Comparison of ENCODE assay signal across 14 cellular contexts in the genomic region with DNA sequence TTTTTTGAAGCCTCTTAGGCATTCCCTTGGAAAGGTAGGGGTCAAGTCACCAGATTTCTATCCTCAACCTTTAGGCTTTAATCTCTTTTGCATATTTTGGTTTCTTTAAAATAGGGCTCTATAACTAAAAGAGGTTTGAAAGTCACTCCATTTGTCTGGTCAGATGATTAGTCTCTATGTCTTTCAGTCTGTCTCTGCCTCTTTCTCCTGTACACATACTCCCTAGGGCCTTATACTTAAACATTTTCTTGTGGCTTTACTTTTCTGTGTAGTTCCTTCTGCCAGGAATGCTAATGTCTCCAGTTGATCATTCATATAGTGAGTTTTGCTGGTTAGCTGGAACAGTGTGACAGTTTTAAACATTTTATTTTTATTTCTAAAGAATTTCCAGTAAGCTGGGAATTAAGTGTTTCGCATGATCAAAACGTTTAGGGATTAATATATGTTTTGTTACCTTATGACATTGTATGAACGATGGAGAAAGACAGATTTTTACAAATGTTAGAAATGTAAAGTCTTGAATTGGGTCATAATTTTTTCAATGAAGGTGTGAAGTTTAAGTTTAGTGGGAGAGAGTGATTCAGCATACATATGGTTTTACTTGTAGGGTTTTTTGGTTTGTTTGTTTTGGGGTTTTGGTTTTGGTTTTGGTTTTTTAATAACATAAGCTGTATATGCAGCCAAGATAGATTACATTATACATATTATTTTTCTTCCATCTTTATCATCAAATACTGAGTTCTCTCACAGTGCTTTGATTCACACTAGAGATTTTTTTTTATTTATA.
DNase-seq lines count a peak whose midpoint lies in the region; ATAC-seq, FAIRE-seq and TF ChIP-seq lines count a peak whose summit lies in the region.
"Had no signal": no experiment of that assay in that cellular context is flagged by ENCODE, and none has a peak within 500 bp of the region (broad histone marks: within the 10 kb centered on the region; RNA-seq: fewer than 3 reads in every experiment).

No MANE protein-coding gene starts in this region.

- 0 out of 2 replicates have a peak, but pooled peaks cover 3% of the 10 kb centered on the region for H3K36me3 ChIP-seq in ACC112 (ENCODE audit: insufficient read depth, low read length)
- H3K36me3 ChIP-seq in SU-DHL-6 (ENCODE audit: low read length), result peaks cover 44% of the 10 kb centered on the region
- peaks cover 4% of the 10 kb centered on the region for H3K36me3 ChIP-seq in right atrium auricular region
- H3K36me3 ChIP-seq: colonic mucosa had no signal

- H3K27me3 Mint-ChIP-seq in glutamatergic neuron (ENCODE audit: unreplicated experiment), result no peaks in the 10 kb centered on the region

- H3K79me2 ChIP-seq in ACC112 (ENCODE audit: control insufficient read depth, insufficient read depth, low read length, unreplicated experiment) (peaks cover 6% of the 10 kb centered on the region), SU-DHL-6 (ENCODE audit: insufficient read depth, low read length) (peaks cover 94% of the 10 kb centered on the region)

- H3K9me3 ChIP-seq in SU-DHL-6 (ENCODE audit: insufficient read depth, low read length), result no peaks in the 10 kb centered on the region
- no peaks in the 10 kb centered on the region for H3K9me3 ChIP-seq in right atrium auricular region
- H3K9me3 ChIP-seq: colonic mucosa had no signal

- peak; percentile 80 for FAIRE-seq in GM18507 (lab: Jason Lieb, UNC)

- no peak overlapping the region for H3K4me3 ChIP-seq in ACC112 (ENCODE audit: low read depth, low read length)
- H3K4me3 ChIP-seq in SU-DHL-6 (ENCODE audit: insufficient read depth, low read length, poor library complexity, severe bottlenecking), result no peak overlapping the region
- no peak overlapping the region for H3K4me3 ChIP-seq in right atrium auricular region
- H3K4me3 ChIP-seq: colonic mucosa had no signal

- no peaks in the 10 kb centered on the region for H3K36me3 Mint-ChIP-seq in glutamatergic neuron (ENCODE audit: unreplicated experiment)

- TF ChIP-seq CTCF in SU-DHL-6 (IDR thresholded peaks at IDR 0.05; ENCODE audit: insufficient read depth, low read length, poor library complexity, severe bottlenecking) (no peak), glutamatergic neuron (IDR thresholded peaks at IDR 0.05; ENCODE audit: partially characterized antibody, unreplicated experiment) (no peak), right atrium auricular region (IDR thresholded peaks at IDR 0.05) (no peak)

- H3K4me3 Mint-ChIP-seq in glutamatergic neuron (ENCODE audit: unreplicated experiment), result no peak overlapping the region

- peaks cover 29% of the 10 kb centered on the region for H3K4me1 Mint-ChIP-seq in glutamatergic neuron (ENCODE audit: low read depth, unreplicated experiment)

- peaks cover 4% of the 10 kb centered on the region for H3K9me3 Mint-ChIP-seq in glutamatergic neuron (ENCODE audit: unreplicated experiment)

- H3K4me2 ChIP-seq in SU-DHL-6 (ENCODE audit: low read depth, low read length, poor library complexity, severe bottlenecking), result peak overlapping the region; percentile 58

- H3K9ac ChIP-seq in SU-DHL-6 (ENCODE audit: low read length), result peak overlapping the region; percentile 33

- H3K27me3 ChIP-seq in ACC112 (ENCODE audit: insufficient read depth, low read length) (no peaks in the 10 kb centered on the region), SU-DHL-6 (ENCODE audit: low read length) (no peaks in the 10 kb centered on the region), right atrium auricular region (no peaks in the 10 kb centered on the region)
- H3K27me3 ChIP-seq: colonic mucosa had no signal

- no peaks in the 10 kb centered on the region for H4K20me1 ChIP-seq in SU-DHL-6 (ENCODE audit: low read depth, low read length)

- no peak overlapping the region for H2AFZ ChIP-seq in ACC112 (ENCODE audit: low read length, unreplicated experiment)
- no peak overlapping the region for H2AFZ ChIP-seq in SU-DHL-6 (ENCODE audit: low read depth, low read length, severe bottlenecking)

- DNase-seq in GM18507 (ENCODE audit: extremely low spot score, insufficient read length, low read depth), result no peak
- DNase-seq in glutamatergic neuron, result no peak
- DNase-seq in NOMO-1 (lab: John Stamatoyannopoulos, UW; ENCODE audit: unreplicated experiment in 2 of 2), result no peak
- DNase-seq in right atrium auricular region (ENCODE audit: low spot score), result no peak
- DNase-seq: amygdala, C1 segment of cervical spinal cord, colonic mucosa, DMS79, NCI-H1048 had no signal

- H3K27ac Mint-ChIP-seq in glutamatergic neuron (ENCODE audit: unreplicated experiment), result peak overlapping the region; percentile 56

- peaks cover 79% of the 10 kb centered on the region for H3F3A ChIP-seq in SU-DHL-6 (ENCODE audit: insufficient read depth)

- ATAC-seq in GM21447 (IDR thresholded peaks at IDR 0.05; ENCODE audit: unreplicated experiment) (no peak), GM18519 (IDR thresholded peaks at IDR 0.05; ENCODE audit: low FRiP score, unreplicated experiment) (no peak)

- H3K9me2 ChIP-seq in SU-DHL-6 (replicated peaks; ENCODE audit: insufficient read depth, low read length), result no peaks in the 10 kb centered on the region

- H3K4me1 ChIP-seq in ACC112 (ENCODE audit: control insufficient read depth, insufficient read depth, low read length, unreplicated experiment) (peaks cover 34% of the 10 kb centered on the region), right atrium auricular region (peaks cover 0 to 13% of the 10 kb centered on the region in 2 donors)
- H3K4me1 ChIP-seq: colonic mucosa had no signal

- peak overlapping the region; percentile 28 for H3K27ac ChIP-seq in ACC112 (ENCODE audit: low read depth, low read length)
- peak overlapping the region; percentile 83 for H3K27ac ChIP-seq in SU-DHL-6 (ENCODE audit: low read depth, low read length)
- H3K27ac ChIP-seq in right atrium auricular region, result no peak overlapping the region
- H3K27ac ChIP-seq: colonic mucosa, epithelial cell of prostate had no signal

Comparison
In these comparisons a context has a peak if more than half of its experiments do, and no peak if none do; other contexts are left out.
1. H3K27ac ChIP-seq: peak in ACC112 (single experiment) and SU-DHL-6 (single experiment); none in right atrium auricular region (0 of 2).